Comparison of ENCODE assay signal across 8 cellular contexts in genomic region chr3:101936419-101937331, GRCh38.
DNase-seq lines count a peak whose midpoint lies in the region; ATAC-seq and TF ChIP-seq lines count a peak whose summit lies in the region.

No MANE protein-coding gene starts in this region.

- H3F3A ChIP-seq in Loucy (ENCODE audit: low read depth) = peaks cover 2% of the 10 kb centered on the region; the same call in 1 of the 2 replicates

- POLR2A ChIA-PET in HEK293T (lab: Yijun Ruan, JAX) = interaction anchor here (0.9 kb wide), 1 partner anchor 34 kb away, joined by 3 read pairs; no protein-coding TSS in a partner anchor

- H3K27me3 Mint-ChIP-seq in activated T-helper 2 cell treated with anti-CD3 and anti-CD28 coated beads, Interferon-gamma antibody, Interleukin-2, Interleukin-4, amounts not matched to agents 10 μg/mL and 5 μg/mL and 100 μg/mL, durations not matched to agents 14 hours and 24 hours and 36 hours (ENCODE audit: low read depth) = peaks cover 16% of the 10 kb centered on the region

- ATAC-seq in lower lobe of right lung = peak; percentile 65 to 71

- no peaks in the 10 kb centered on the region for H3K79me2 ChIP-seq in Loucy (ENCODE audit: insufficient read depth, low read length)

- H3K4me1 Mint-ChIP-seq in activated T-helper 2 cell treated with anti-CD3 and anti-CD28 coated beads, Interferon-gamma antibody, Interleukin-2, Interleukin-4, amounts not matched to agents 10 μg/mL and 5 μg/mL and 100 μg/mL, durations not matched to agents 14 hours and 24 hours and 36 hours (ENCODE audit: low read depth) = peaks cover 33% of the 10 kb centered on the region

- H3K9me3 ChIP-seq in Loucy (ENCODE audit: insufficient read depth, low read depth, low read length) (no peaks in the 10 kb centered on the region), lower lobe of right lung (no peaks in the 10 kb centered on the region)

- DNase-seq in activated CD4-positive, alpha-beta T cell treated with anti-CD3 and anti-CD28 coated beads for 48 hours = peak; percentile 24
- no peak for DNase-seq in activated CD4-positive, alpha-beta T cell treated with anti-CD3 and anti-CD28 coated beads, Interleukin-2, amount 50 U/mL, for 1 hour
- DNase-seq in HEK293T (ENCODE audit: extremely low spot score) (no peak), lower lobe of right lung (no peak), pons (ENCODE audit: low spot score) (no peak), NCI-H774 (lab: John Stamatoyannopoulos, UW) (no peak)
- DNase-seq in activated T-helper 2 cell treated with anti-CD3 and anti-CD28 coated beads, Interferon-gamma antibody, Interleukin-2, Interleukin-4, amounts not matched to agents 10 μg/mL and 5 μg/mL and 100 μg/mL, durations not matched to agents 14 hours and 24 hours and 36 hours (ENCODE audit: low spot score) = peak; percentile 18

- H3K4me3 ChIP-seq in Loucy (ENCODE audit: low read length, poor library complexity, severe bottlenecking) = peak overlapping the region; percentile 31
- H3K4me3 ChIP-seq in lower lobe of right lung = no peak overlapping the region

- H3K9me2 ChIP-seq in Loucy (replicated peaks; ENCODE audit: low read depth, low read length) = no peaks in the 10 kb centered on the region

- H3K9me3 Mint-ChIP-seq in activated T-helper 2 cell treated with anti-CD3 and anti-CD28 coated beads, Interferon-gamma antibody, Interleukin-2, Interleukin-4, amounts not matched to agents 10 μg/mL and 5 μg/mL and 100 μg/mL, durations not matched to agents 14 hours and 24 hours and 36 hours = no peaks in the 10 kb centered on the region

- H3K27me3 ChIP-seq in Loucy (ENCODE audit: insufficient read depth, low read length, poor library complexity, severe bottlenecking) = no peaks in the 10 kb centered on the region
- no peaks in the 10 kb centered on the region for H3K27me3 ChIP-seq in lower lobe of right lung (ENCODE audit: low read depth)

- peak overlapping the region; percentile 46 for H3K4me3 Mint-ChIP-seq in activated T-helper 2 cell treated with anti-CD3 and anti-CD28 coated beads, Interferon-gamma antibody, Interleukin-2, Interleukin-4, amounts not matched to agents 10 μg/mL and 5 μg/mL and 100 μg/mL, durations not matched to agents 14 hours and 24 hours and 36 hours (ENCODE audit: low read depth)

- intact Hi-C loops in activated T-helper 2 cell treated with anti-CD3 and anti-CD28 coated beads, Interferon-gamma antibody, Interleukin-2, Interleukin-4, amounts not matched to agents 10 μg/mL and 5 μg/mL and 100 μg/mL, durations not matched to agents 14 hours and 24 hours and 36 hours (cut with micrococcal nuclease) = loop anchor here (1.0 to 5.0 kb wide), 8 partner anchors 10 to 291 kb away; no protein-coding TSS in a partner anchor
- intact Hi-C loops in lower lobe of right lung (cut with DNase I) = no loop called here

- peak overlapping the region; percentile 44 for H3K4me2 ChIP-seq in Loucy (ENCODE audit: low read depth, low read length, poor library complexity, severe bottlenecking)

- no peaks in the 10 kb centered on the region for H3K36me3 Mint-ChIP-seq in activated T-helper 2 cell treated with anti-CD3 and anti-CD28 coated beads, Interferon-gamma antibody, Interleukin-2, Interleukin-4, amounts not matched to agents 10 μg/mL and 5 μg/mL and 100 μg/mL, durations not matched to agents 14 hours and 24 hours and 36 hours (ENCODE audit: low read depth)

- H3K36me3 ChIP-seq in Loucy (ENCODE audit: insufficient read depth, low read length) (no peaks in the 10 kb centered on the region), lower lobe of right lung (no peaks in the 10 kb centered on the region)

- H4K20me1 ChIP-seq in Loucy (ENCODE audit: insufficient read depth, low read length, poor library complexity, severe bottlenecking) = no peaks in the 10 kb centered on the region

- TF ChIP-seq CTCF in Loucy (conservative IDR thresholded peaks at IDR 0.05; ENCODE audit: low read length) (no peak), lower lobe of right lung (IDR thresholded peaks at IDR 0.05) (no peak)

- H2AFZ ChIP-seq in Loucy (ENCODE audit: low read length) = peak overlapping the region; percentile 5; the same call in 1 of the 2 replicates

- CTCF ChIA-PET in HEK293T (lab: Yijun Ruan, JAX) = interaction anchor here (1.2 kb wide), 1 partner anchor 293 kb away, joined by 3 read pairs; no protein-coding TSS in a partner anchor

- H3K27ac Mint-ChIP-seq in activated T-helper 2 cell treated with anti-CD3 and anti-CD28 coated beads, Interferon-gamma antibody, Interleukin-2, Interleukin-4, amounts not matched to agents 10 μg/mL and 5 μg/mL and 100 μg/mL, durations not matched to agents 14 hours and 24 hours and 36 hours = peak overlapping the region; percentile 71

- H3K27ac ChIP-seq in lower lobe of right lung = peak overlapping the region; percentile 63

- H3K4me1 ChIP-seq in Loucy (ENCODE audit: insufficient read depth, low read length, poor library complexity, severe bottlenecking) (peaks cover 63% of the 10 kb centered on the region), lower lobe of right lung (peaks cover 37% of the 10 kb centered on the region)

- H3K9ac ChIP-seq in Loucy (ENCODE audit: low read depth, low read length, poor library complexity, severe bottlenecking) = no peak overlapping the region

TF ChIP-seq in HEK293T, 16 proteins besides CTCF, POLR2A, EP300 and RAD21:
- TF ChIP-seq L3MBTL2 (conservative IDR thresholded peaks at IDR 0.05) (no peak), ZNF384 (IDR thresholded peaks at IDR 0.05) (0 out of 2 replicates have a peak, but pooled peaks have one; percentile 46), HDGF (IDR thresholded peaks at IDR 0.05; ENCODE audit: borderline replicate concordance) (no peak), FOXK2 (IDR thresholded peaks at IDR 0.05) (no peak), TARDBP (IDR thresholded peaks at IDR 0.05) (no peak), FOXM1 (IDR thresholded peaks at IDR 0.05; ENCODE audit: borderline replicate concordance) (no peak)

Comparison
In these comparisons a context has a peak if more than half of its experiments do, and no peak if none do; other contexts are left out.
1. DNase-seq: peak in activated CD4-positive, alpha-beta T cell treated with anti-CD3 and anti-CD28 coated beads for 48 hours (single experiment) and activated T-helper 2 cell treated with anti-CD3 and anti-CD28 coated beads, Interferon-gamma antibody, Interleukin-2, Interleukin-4, amounts not matched to agents 10 μg/mL and 5 μg/mL and 100 μg/mL, durations not matched to agents 14 hours and 24 hours and 36 hours (single experiment); none in activated CD4-positive, alpha-beta T cell treated with anti-CD3 and anti-CD28 coated beads, Interleukin-2, amount 50 U/mL, for 1 hour (single experiment), HEK293T (single experiment), lower lobe of right lung (single experiment), pons (single experiment) and NCI-H774 (single experiment).